17 cellular contexts compared by ENCODE assay signal in genomic region chr10:126867567-126868365, GRCh38. TPM values are rescaled to one million over a fixed set of nuclear protein-coding genes. Genes with fewer than 3 reads are reported as not detected.
DNase-seq lines count a peak whose midpoint lies in the region; ATAC-seq and TF ChIP-seq lines count a peak whose summit lies in the region.
"Had no signal": no experiment of that assay in that cellular context is flagged by ENCODE, and none has a peak within 500 bp of the region (broad histone marks: within the 10 kb centered on the region; RNA-seq: fewer than 3 reads in every experiment).

No MANE protein-coding gene starts in this region.

- no peak overlapping the region for H3K27ac ChIP-seq in tibial nerve
- H3K27ac ChIP-seq: body of pancreas, hepatocyte, right atrium auricular region had no signal

- TF ChIP-seq CTCF in fibroblast of pulmonary artery (IDR thresholded peaks at IDR 0.05; ENCODE audit: low read length, missing control alignments) (no peak), tibial nerve (IDR thresholded peaks at IDR 0.05) (no peak)

- no peaks in the 10 kb centered on the region for H3K27me3 ChIP-seq in tibial nerve
- H3K27me3 ChIP-seq: body of pancreas, hepatocyte, right atrium auricular region had no signal

- H3K4me1 ChIP-seq in tibial nerve = peaks cover 0 to 6% (median 0%) of the 10 kb centered on the region in 4 donors
- H3K4me1 ChIP-seq: body of pancreas, right atrium auricular region had no signal

- H3K9me3 ChIP-seq in tibial nerve = peaks cover 0 to 4% (median 0%) of the 10 kb centered on the region in 4 donors
- H3K9me3 ChIP-seq: body of pancreas, right atrium auricular region had no signal

- peak; percentile 88 for DNase-seq in GM03348 (ENCODE audit: low spot score)
- peak; percentile 30 for DNase-seq in fibroblast of pulmonary artery (ENCODE audit: low read depth)
- peak; percentile 100 for DNase-seq in stromal cell of bone marrow (ENCODE audit: low read depth)
- DNase-seq in tibial nerve (ENCODE audit: low spot score in 2 of 2) = no peak
- DNase-seq in AML-193 (lab: John Stamatoyannopoulos, UW) = no peak
- no peak for DNase-seq in Ammon's horn (ENCODE audit: low spot score)
- DNase-seq: activated CD4-positive, alpha-beta memory T cell treated with anti-CD3 and anti-CD28 coated beads, Interleukin-2, amount 10 ng/mL, durations not matched to agents 7 days and 5 days; activated effector memory CD4-positive, alpha-beta T cell treated with Interleukin-2 at 50 U/mL for 16 hours; body of pancreas; left ventricle myocardium superior; natural killer cell; NCI-H2171 treated with DMSO at 0.1 percent for 48 hours; stimulated activated naive B cell treated with anti-CD40 and anti-IgM and Interleukin-4, amounts not matched to agents 10 μg/mL and 1 μg/mL and 100 μg/mL, for 72 hours had no signal

- no peak for TF ChIP-seq EP300 in tibial nerve (IDR thresholded peaks at IDR 0.05)

- ATAC-seq in SK-N-SH treated with all-trans-retinoic acid at 6 μM for 48 hours = peak; percentile 58
- no peak for ATAC-seq in GM19452 (IDR thresholded peaks at IDR 0.05; ENCODE audit: unreplicated experiment)
- ATAC-seq: body of pancreas; left ventricle myocardium superior; natural killer cell; stimulated activated naive B cell treated with anti-CD40 and anti-IgM and Interleukin-4, amounts not matched to agents 10 μg/mL and 1 μg/mL and 100 μg/mL, for 72 hours had no signal

- no peak for TF ChIP-seq POLR2A in tibial nerve (IDR thresholded peaks at IDR 0.05)

- 72 to 78% methylated on average over 2 to 9 of the region's 9 CpGs for WGBS in tibial nerve, 2 donors

- H3K4me3 ChIP-seq in fibroblast of pulmonary artery (replicated peaks; ENCODE audit: low read depth, low read length) = no peak overlapping the region
- no peak overlapping the region for H3K4me3 ChIP-seq in tibial nerve
- H3K4me3 ChIP-seq: body of pancreas, hepatocyte, right atrium auricular region had no signal

- H3K36me3 ChIP-seq in tibial nerve = no peaks in the 10 kb centered on the region
- H3K36me3 ChIP-seq: right atrium auricular region had no signal

TF ChIP-seq in SK-N-SH treated with all-trans-retinoic acid at 6 μM for 48 hours, 23 proteins besides CTCF, POLR2A, EP300 and RAD21:
- TF ChIP-seq ISL1 (CRISPR knock-in tag; IDR thresholded peaks at IDR 0.05) (peak; percentile 28; the same call in 1 of the 2 replicates), CREB5 (CRISPR knock-in tag; IDR thresholded peaks at IDR 0.05; ENCODE audit: low read depth) (no peak)

RNA-seq across cellular contexts. Expression of gene DOCK1, which starts 37.5 kb away (rescaled TPM):
- total RNA-seq in tibial nerve = 10 to 100 TPM; 57.3 to 76.7 (median 63.7) TPM

Comparison
In these comparisons a context has a peak if more than half of its experiments do, and no peak if none do; other contexts are left out.
1. DNase-seq: peak in GM03348 (single experiment), fibroblast of pulmonary artery (single experiment) and stromal cell of bone marrow (single experiment); none in tibial nerve (0 of 2), AML-193 (0 of 2) and Ammon's horn (single experiment).